8 cellular contexts compared by ENCODE assay signal in genomic region chr9:137095664-137096517, GRCh38.
DNase-seq lines count a peak whose midpoint lies in the region; ATAC-seq lines count a peak whose summit lies in the region.

No MANE protein-coding gene starts in this region.

- peak overlapping the region; percentile 21 for H3K27ac ChIP-seq in duodenal mucosa (ENCODE audit: low read depth, low read length)

- ATAC-seq in GM18909 (IDR thresholded peaks at IDR 0.05; ENCODE audit: poor library complexity, unreplicated experiment) (peak; percentile 79), HG02970 (IDR thresholded peaks at IDR 0.05; ENCODE audit: low FRiP score, unreplicated experiment) (peak; percentile 73)

- H3K4me3 ChIP-seq in duodenal mucosa (ENCODE audit: low read depth in 1 of 2, low read length in 2 of 2): peak overlapping the region; percentile 34 to 61

- H3K27me3 ChIP-seq in duodenal mucosa (ENCODE audit: control insufficient read depth in 1 of 2, insufficient read depth in 2 of 2, low read length in 2 of 2): no peaks in the 10 kb centered on the region

- no peaks in the 10 kb centered on the region for H3K9me3 ChIP-seq in duodenal mucosa (ENCODE audit: control insufficient read depth in 1 of 2, low read length in 2 of 2)

- H3K4me1 ChIP-seq in duodenal mucosa (ENCODE audit: control insufficient read depth in 1 of 2, insufficient read depth in 2 of 2, low read length in 2 of 2): peaks cover 0 to 10% of the 10 kb centered on the region in 2 donors

- peak overlapping the region; percentile 9 to 25 for H3K9ac ChIP-seq in duodenal mucosa (ENCODE audit: low read depth in 1 of 2, low read length in 2 of 2)

- DNase-seq in activated CD4-positive, CD25-positive, alpha-beta regulatory T cell (lab: John Stamatoyannopoulos, UW): peak; percentile 57 to 79 (median 72)
- peak; percentile 88 for DNase-seq in stimulated activated CD8-positive, alpha-beta memory T cell treated with anti-CD3 and anti-CD28 coated beads, Interleukin-4, amount 100 ng/mL, for 48 hours
- DNase-seq in HUDEP-2 (lab: John Stamatoyannopoulos, UW; ENCODE audit: unreplicated experiment in 76 of 76) (no peak), NOMO-1 treated with DMSO at 0.1 percent for 48 hours (lab: John Stamatoyannopoulos, UW; ENCODE audit: unreplicated experiment) (no peak), NCI-H1436 treated with DMSO at 0.1 percent for 48 hours (lab: John Stamatoyannopoulos, UW) (no peak)

- H3K36me3 ChIP-seq in duodenal mucosa (ENCODE audit: control insufficient read depth in 1 of 2, insufficient read depth in 2 of 2, low read length in 2 of 2): peaks cover 21 to 57% of the 10 kb centered on the region in 2 donors

Comparison
In these comparisons a context has a peak if more than half of its experiments do, and no peak if none do; other contexts are left out.
1. DNase-seq: peak in activated CD4-positive, CD25-positive, alpha-beta regulatory T cell (4 of 4) and stimulated activated CD8-positive, alpha-beta memory T cell treated with anti-CD3 and anti-CD28 coated beads, Interleukin-4, amount 100 ng/mL, for 48 hours (single experiment); none in HUDEP-2 (0 of 76), NOMO-1 treated with DMSO at 0.1 percent for 48 hours (single experiment) and NCI-H1436 treated with DMSO at 0.1 percent for 48 hours (single experiment).